ENCODE assay signal across 15 cellular contexts in genomic region chr5:91367374-91367773, GRCh38. TPM values are rescaled to one million over a fixed set of nuclear protein-coding genes. Genes with fewer than 3 reads are reported as not detected.
DNase-seq lines count a peak whose midpoint lies in the region; ATAC-seq and TF ChIP-seq lines count a peak whose summit lies in the region.
"Had no signal": no experiment of that assay in that cellular context is flagged by ENCODE, and none has a peak within 500 bp of the region (broad histone marks: within the 10 kb centered on the region; RNA-seq: fewer than 3 reads in every experiment).

No MANE protein-coding gene starts in this region.

- H3K36me3 Mint-ChIP-seq in activated naive CD4-positive, alpha-beta T cell treated with anti-CD3 and anti-CD28 coated beads, Interleukin-2, amount 10 ng/mL, durations not matched to agents 7 days and 5 days = peaks cover 40% of the 10 kb centered on the region
- peaks cover 2% of the 10 kb centered on the region for H3K36me3 Mint-ChIP-seq in T-helper 17 cell (ENCODE audit: low read depth)

- TF ChIP-seq EP300 in esophagus muscularis mucosa (IDR thresholded peaks at IDR 0.05) = no peak

- intact Hi-C loops in esophagus muscularis mucosa (cut with DNase I) = no loop called here

- no peak overlapping the region for H3K4me3 ChIP-seq in esophagus muscularis mucosa
- H3K4me3 ChIP-seq in neutrophil (ENCODE audit: low read depth in 1 of 2, low read length in 1 of 2) = no peak overlapping the region

- H3K27me3 ChIP-seq in esophagus muscularis mucosa = no peaks in the 10 kb centered on the region
- H3K27me3 ChIP-seq in neutrophil = no peaks in the 10 kb centered on the region

- CTCF ChIA-PET in activated naive CD4-positive, alpha-beta T cell treated with anti-CD3 and anti-CD28 coated beads, Interleukin-2, amount 10 ng/mL, durations not matched to agents 7 days and 5 days (lab: Charles Lee) = interaction anchor here (0.8 kb wide), 1 partner anchor 11 kb away, joined by 3 read pairs; no protein-coding TSS in a partner anchor

- H3K9me3 Mint-ChIP-seq in activated naive CD4-positive, alpha-beta T cell treated with anti-CD3 and anti-CD28 coated beads, Interleukin-2, amount 10 ng/mL, durations not matched to agents 7 days and 5 days = no peaks in the 10 kb centered on the region

- peak; percentile 28 for ATAC-seq in T-helper 17 cell
- ATAC-seq in GM18517 (IDR thresholded peaks at IDR 0.05; ENCODE audit: unreplicated experiment) = no peak
- ATAC-seq: PC-3 had no signal

- no peak for TF ChIP-seq POLR2A in esophagus muscularis mucosa (IDR thresholded peaks at IDR 0.05; ENCODE audit: low read depth)

- peak overlapping the region; percentile 24 for H3K27ac Mint-ChIP-seq in activated naive CD4-positive, alpha-beta T cell treated with anti-CD3 and anti-CD28 coated beads, Interleukin-2, amount 10 ng/mL, durations not matched to agents 7 days and 5 days
- H3K27ac Mint-ChIP-seq in T-helper 17 cell = no peak overlapping the region
- H3K27ac Mint-ChIP-seq: CD4-positive, CD25-positive, alpha-beta regulatory T cell had no signal

- H3K4me3 Mint-ChIP-seq in activated naive CD4-positive, alpha-beta T cell treated with anti-CD3 and anti-CD28 coated beads, Interleukin-2, amount 10 ng/mL, durations not matched to agents 7 days and 5 days = no peak overlapping the region
- H3K4me3 Mint-ChIP-seq in T-helper 17 cell = no peak overlapping the region
- H3K4me3 Mint-ChIP-seq: CD4-positive, CD25-positive, alpha-beta regulatory T cell had no signal

- H3K27ac ChIP-seq in esophagus muscularis mucosa (replicated peaks in 1 of 4) (no peak overlapping the region), neutrophil (peak overlapping the region; percentile 46)

- no peaks in the 10 kb centered on the region for H3K27me3 Mint-ChIP-seq in activated naive CD4-positive, alpha-beta T cell treated with anti-CD3 and anti-CD28 coated beads, Interleukin-2, amount 10 ng/mL, durations not matched to agents 7 days and 5 days
- no peaks in the 10 kb centered on the region for H3K27me3 Mint-ChIP-seq in T-helper 17 cell

- no peaks in the 10 kb centered on the region for H3K9me3 ChIP-seq in T-helper 17 cell (ENCODE audit: control insufficient read depth, low read length, poor library complexity, severe bottlenecking)
- no peaks in the 10 kb centered on the region for H3K9me3 ChIP-seq in esophagus muscularis mucosa
- peaks cover 5% of the 10 kb centered on the region for H3K9me3 ChIP-seq in neutrophil

- H3K4me1 ChIP-seq in esophagus muscularis mucosa (peaks cover 10 to 27% (median 20%) of the 10 kb centered on the region in 4 donors), neutrophil (ENCODE audit: control insufficient read depth in 1 of 2, insufficient read depth in 1 of 2, low read depth in 1 of 2, low read length in 1 of 2) (peaks cover 0 to 13% of the 10 kb centered on the region in 2 experiments)

- TF ChIP-seq CTCF in esophagus muscularis mucosa (IDR thresholded peaks at IDR 0.05) = no peak
- TF ChIP-seq CTCF in neutrophil (IDR thresholded peaks at IDR 0.05) = no peak

- peaks cover 14 to 54% (median 36%) of the 10 kb centered on the region in 4 donors for H3K36me3 ChIP-seq in esophagus muscularis mucosa
- peaks cover 63% of the 10 kb centered on the region for H3K36me3 ChIP-seq in neutrophil

- no peak for DNase-seq in activated naive CD4-positive, alpha-beta T cell treated with anti-CD3 and anti-CD28 coated beads, Interleukin-2, amount 10 ng/mL, durations not matched to agents 7 days and 5 days
- DNase-seq in activated naive CD4-positive, alpha-beta T cell treated with Interleukin-2 at 50 U/mL for 16 hours = no peak
- DNase-seq in T-helper 17 cell (no peak), esophagus muscularis mucosa (ENCODE audit: extremely low spot score) (peak; percentile 64), GM03348 (ENCODE audit: low spot score) (no peak), SKM-1 (lab: John Stamatoyannopoulos, UW; ENCODE audit: unreplicated experiment) (no peak)
- DNase-seq: CD4-positive, CD25-positive, alpha-beta regulatory T cell; H7; KBM-7; NCI-H1048; NCI-H146; NCI-H2081 treated with DMSO at 0.1 percent for 48 hours; PC-3 had no signal

- H3K4me1 Mint-ChIP-seq in activated naive CD4-positive, alpha-beta T cell treated with anti-CD3 and anti-CD28 coated beads, Interleukin-2, amount 10 ng/mL, durations not matched to agents 7 days and 5 days = peaks cover 3% of the 10 kb centered on the region
- peaks cover 5% of the 10 kb centered on the region for H3K4me1 Mint-ChIP-seq in T-helper 17 cell

RNA-seq across cellular contexts. Expression of gene ARRDC3, which starts 15.7 kb away (rescaled TPM):
- total RNA-seq in T-helper 17 cell (100 to 1,000 TPM; 173 to 200 TPM), esophagus muscularis mucosa (10 to 100 TPM; 37.0 to 58.2 (median 43.1) TPM)
